8 cellular contexts compared by ENCODE assay signal in genomic region chr15:77419050-77419835, GRCh38. TPM values are rescaled to one million over a fixed set of nuclear protein-coding genes. Genes with fewer than 3 reads are reported as not detected.
A peak's percentile ranks its signal among the peaks of the same experiment; 100 is the strongest.
DNase-seq lines count a peak whose midpoint lies in the region; ATAC-seq, FAIRE-seq and TF ChIP-seq lines count a peak whose summit lies in the region.

No MANE protein-coding gene starts in this region.

- H3K4me3 ChIP-seq in pancreas (peak overlapping the region; percentile 67 to 94 (median 82)), upper lobe of left lung (peak overlapping the region; percentile 56 to 91 (median 82))

- H3K4me1 ChIP-seq in pancreas (peaks cover 0 to 30% (median 23%) of the 10 kb centered on the region in 3 donors), upper lobe of left lung (peaks cover 43 to 54% (median 47%) of the 10 kb centered on the region in 4 donors)

- FAIRE-seq in GM12891 (lab: Jason Lieb, UNC) (peak; percentile 70), pancreas (lab: Jason Lieb, UNC) (no peak)

- intact Hi-C loops in Right ventricle myocardium inferior (cut with DNase I) (loop anchor here (5.0 kb wide), 2 partner anchors 67 to 232 kb away; no protein-coding TSS in a partner anchor), pancreas (cut with DNase I) (no loop called here)

- H3K27ac ChIP-seq in pancreas (peak overlapping the region; percentile 76 to 95 (median 84)), upper lobe of left lung (peak overlapping the region; percentile 92 to 97 (median 95))

- DNase-seq in GM12891 (ENCODE audit: insufficient read length, low spot score) (peak; percentile 28), Right ventricle myocardium inferior (ENCODE audit: missing footprints) (peak; percentile 73), pancreas (peak; percentile 27 to 82 (median 58)), upper lobe of left lung (peak in 1 of 2 donors; percentile 30), GDM1 (lab: John Stamatoyannopoulos, UW) (no peak)
- DNase-seq in activated naive CD4-positive, alpha-beta T cell treated with anti-CD3 and anti-CD28 coated beads, Interleukin-2, amount 50 U/mL, for 16 hours = peak; percentile 71

- WGBS in pancreas, 2 donors = 0 to 1% methylated on average over 45 to 71 of the region's 71 CpGs
- 1% methylated on average over 37 to 41 of the region's 71 CpGs for WGBS in upper lobe of left lung, 2 donors

- TF ChIP-seq EP300 in upper lobe of left lung (IDR thresholded peaks at IDR 0.05) = no peak

- H3K36me3 ChIP-seq in pancreas (no peaks in the 10 kb centered on the region), upper lobe of left lung (no peaks in the 10 kb centered on the region)

- H3K9me3 ChIP-seq in pancreas (no peaks in the 10 kb centered on the region), upper lobe of left lung (no peaks in the 10 kb centered on the region)

- TF ChIP-seq POLR2A in GM12891 (IDR thresholded peaks at IDR 0.05; ENCODE audit: low read depth, low read length) (no peak), upper lobe of left lung (IDR thresholded peaks at IDR 0.05) (no peak)

- ATAC-seq in HG02623 (IDR thresholded peaks at IDR 0.05; ENCODE audit: unreplicated experiment) = peak; percentile 17
- peak; percentile 0 for ATAC-seq in Right ventricle myocardium inferior
- ATAC-seq in pancreas = peak in 2 of 4 donors; percentile 2 to 6
- ATAC-seq in upper lobe of left lung (ENCODE audit: low FRiP score in 2 of 2) = peak in 1 of 2 donors; percentile 1

- TF ChIP-seq CTCF in pancreas (IDR thresholded peaks at IDR 0.05) = no peak
- peak in 3 of 6 experiments; percentile 24 to 49 (median 32) for TF ChIP-seq CTCF in upper lobe of left lung (IDR thresholded peaks at IDR 0.05)

- H3K27me3 ChIP-seq in pancreas = no peaks in the 10 kb centered on the region
- H3K27me3 ChIP-seq in upper lobe of left lung = no peaks in the 10 kb centered on the region

TF ChIP-seq in GM12891, 5 proteins besides CTCF, POLR2A, EP300 and RAD21:
- no peak for TF ChIP-seq PAX5 (IDR thresholded peaks at IDR 0.05; ENCODE audit: insufficient read depth, low read length, severe bottlenecking)
- no peak for TF ChIP-seq TAF1 (IDR thresholded peaks at IDR 0.05; ENCODE audit: low read depth, low read length)
- TF ChIP-seq POU2F2 (IDR thresholded peaks at IDR 0.05; ENCODE audit: low read depth, low read length) = no peak
- TF ChIP-seq POLR2AphosphoS5 (IDR thresholded peaks at IDR 0.05; ENCODE audit: low read depth, low read length) = no peak
- TF ChIP-seq SPI1 (IDR thresholded peaks at IDR 0.05; ENCODE audit: low read depth, low read length) = no peak

TF ChIP-seq in PFSK-1, 5 proteins besides CTCF, POLR2A, EP300 and RAD21:
- no peak for TF ChIP-seq SIN3A (IDR thresholded peaks at IDR 0.05; ENCODE audit: borderline replicate concordance, insufficient read depth, low read length)
- no peak for TF ChIP-seq TAF1 (IDR thresholded peaks at IDR 0.05; ENCODE audit: borderline replicate concordance, insufficient read depth, low read length)
- TF ChIP-seq POLR2AphosphoS5 (IDR thresholded peaks at IDR 0.05; ENCODE audit: low read depth, low read length) = no peak
- no peak for TF ChIP-seq REST (IDR thresholded peaks at IDR 0.05; ENCODE audit: insufficient read depth in 1 of 2, low read depth in 2 of 2, low read length in 2 of 2)
- TF ChIP-seq FOXP2 (optimal IDR thresholded peaks at IDR 0.05; ENCODE audit: borderline replicate concordance, extremely low read depth, extremely low read length, insufficient read depth) = peak; percentile 31
TF ChIP-seq in PFSK-1: peak in this region for 1.

RNA-seq across cellular contexts. Expression of gene PEAK1, which starts 0.7 kb away (rescaled TPM):
- 5.9 TPM for polyA plus RNA-seq in GM12891 (2012; ENCODE audit: low read depth, missing spikeins)
- 9.6 TPM for polyA plus RNA-seq in PFSK-1 (2012; ENCODE audit: insufficient read length, low read depth)
- total RNA-seq in Right ventricle myocardium inferior = 66.6 TPM
- total RNA-seq in pancreas = 10 to 100 TPM in 5 of 6 donors, 1 to 10 TPM in 1; 9.1 to 27.6 (median 12.5) TPM
- 1 to 10 TPM; 1.8 to 4.6 TPM for polyA plus RNA-seq in pancreas
- total RNA-seq in upper lobe of left lung = 100 to 1,000 TPM in 2 of 6 donors, 10 to 100 TPM in 4; 82.8 to 142 (median 90.1) TPM

RNA-seq across cellular contexts. Expression of gene HMG20A, which starts 1.4 kb away (rescaled TPM):
- polyA plus RNA-seq in GM12891 (2012; ENCODE audit: low read depth, missing spikeins) = 28.8 TPM
- polyA plus RNA-seq in PFSK-1 (2012; ENCODE audit: insufficient read length, low read depth) = 28.4 TPM
- 30.1 TPM for total RNA-seq in Right ventricle myocardium inferior
- 10 to 100 TPM; 11.0 to 20.5 (median 13.8) TPM for total RNA-seq in pancreas
- polyA plus RNA-seq in pancreas = 10 to 100 TPM in 1 of 2 donors, 1 to 10 TPM in 1; 7.8 to 12.0 TPM
- 100 to 1,000 TPM in 1 of 6 donors, 10 to 100 TPM in 5; 33.1 to 155 (median 39.3) TPM for total RNA-seq in upper lobe of left lung
